34 cellular contexts compared by ENCODE assay signal in the genomic region with DNA sequence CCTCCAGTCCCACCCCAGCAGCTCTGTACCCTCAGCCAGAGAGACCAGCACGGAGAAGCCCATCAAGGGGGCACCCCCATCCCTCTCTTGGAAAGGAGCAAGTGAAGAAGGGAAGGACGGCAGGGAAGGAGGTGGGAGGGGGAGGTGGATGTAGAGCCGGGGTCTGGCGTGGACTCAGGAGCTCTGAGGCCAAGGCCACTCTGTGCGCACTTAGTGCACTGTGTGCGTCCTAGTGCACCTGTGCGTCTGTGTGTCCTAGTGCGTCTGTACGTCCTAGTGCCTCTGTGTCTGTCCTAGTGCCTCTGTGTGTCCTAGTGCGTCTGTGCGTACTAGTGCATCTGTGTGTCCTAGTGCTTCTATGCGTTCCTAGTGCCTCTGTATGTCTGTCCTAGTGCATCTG. TPM values are rescaled to one million over a fixed set of nuclear protein-coding genes. Genes with fewer than 3 reads are reported as not detected.
DNase-seq lines count a peak whose midpoint lies in the region; ATAC-seq, FAIRE-seq and TF ChIP-seq lines count a peak whose summit lies in the region.
"Had no signal": no experiment of that assay in that cellular context is flagged by ENCODE, and none has a peak within 500 bp of the region (broad histone marks: within the 10 kb centered on the region; RNA-seq: fewer than 3 reads in every experiment).

No MANE protein-coding gene starts in this region.

- peak overlapping the region in 8 of 11 experiments; percentile 65 to 100 (median 86); a peak in 15 of 22 replicates for H3K4me2 ChIP-seq in BLaER1 treated with 17β-estradiol and CSF1 and Interleukin-3, amounts not matched to agents 10 nM and 100 nM
- H3K4me2 ChIP-seq: PC-9 had no signal

- H3K36me3 ChIP-seq in BLaER1 treated with 17β-estradiol and CSF1 and Interleukin-3, amounts not matched to agents 10 nM and 100 nM = peaks cover 84 to 100% (median 100%) of the 10 kb centered on the region in 11 experiments

- peaks cover 0 to 99% (median 41%) of the 10 kb centered on the region in 11 experiments; a peak in 18 of 22 replicates for H4K20me1 ChIP-seq in BLaER1 treated with 17β-estradiol and CSF1 and Interleukin-3, amounts not matched to agents 10 nM and 100 nM

- H3K9me3 ChIP-seq in BLaER1 treated with 17β-estradiol and CSF1 and Interleukin-3, amounts not matched to agents 10 nM and 100 nM (replicated peaks in 1 of 11) = no peaks in the 10 kb centered on the region
- H3K9me3 ChIP-seq: body of pancreas, Caco-2, esophagus muscularis mucosa, mucosa of descending colon, stomach, tibial nerve had no signal

- no peak overlapping the region for H3K9ac ChIP-seq in BLaER1 treated with 17β-estradiol and CSF1 and Interleukin-3, amounts not matched to agents 10 nM and 100 nM
- H3K9ac ChIP-seq: parathyroid adenoma had no signal

- H3K4me1 ChIP-seq in BLaER1 treated with 17β-estradiol and CSF1 and Interleukin-3, amounts not matched to agents 10 nM and 100 nM = peaks cover 0 to 98% (median 72%) of the 10 kb centered on the region in 10 experiments; a peak in 16 of 20 replicates
- H3K4me1 ChIP-seq: Caco-2, parathyroid adenoma had no signal

- no peaks in the 10 kb centered on the region for H3K27me3 ChIP-seq in BLaER1 treated with 17β-estradiol and CSF1 and Interleukin-3, amounts not matched to agents 10 nM and 100 nM
- H3K27me3 ChIP-seq: body of pancreas, dorsolateral prefrontal cortex, esophagus muscularis mucosa, stomach, tibial nerve had no signal

- DNase-seq in 8988T (peak; percentile 5), left ventricle myocardium superior (peak; percentile 17), posterior vena cava (ENCODE audit: low spot score) (peak; percentile 64), AG08396 (ENCODE audit: low spot score) (no peak), H54 (ENCODE audit: insufficient read length, low spot score) (no peak)
- DNase-seq: activated CD4-positive, alpha-beta T cell treated with anti-CD3 and anti-CD28 coated beads, Interleukin-2, amount 50 U/mL, for 1 hour; activated gamma-delta T cell; activated T-cell treated with anti-CD3 and anti-CD28 coated beads, Interleukin-2, amount 50 U/mL, for 1 hour; Caco-2; DMS53; foreskin fibroblast; Karpas-422; NCI-H1436; NCI-H2081; NCI-H345; NCI-H69; PC-9; SHP77; stimulated activated CD4-positive, alpha-beta T cell treated with anti-CD3 and anti-CD28 coated beads, Interleukin-2, amount 100 ng/mL, for 48 hours; stomach; T1000; WERI-Rb-1 had no signal

- no peak overlapping the region for H3K27ac ChIP-seq in BLaER1 treated with 17β-estradiol and CSF1 and Interleukin-3, amounts not matched to agents 10 nM and 100 nM
- H3K27ac ChIP-seq: dorsolateral prefrontal cortex, esophagus muscularis mucosa, parathyroid adenoma, PC-9, tibial nerve, WERI-Rb-1 had no signal

- no peak overlapping the region for H3K4me3 ChIP-seq in BLaER1 treated with 17β-estradiol and CSF1 and Interleukin-3, amounts not matched to agents 10 nM and 100 nM
- H3K4me3 ChIP-seq: body of pancreas, dorsolateral prefrontal cortex, esophagus muscularis mucosa, lung, mucosa of descending colon, PC-9, stomach, tibial nerve had no signal

- ATAC-seq in left ventricle myocardium superior (no peak), GM19328 (IDR thresholded peaks at IDR 0.05; ENCODE audit: unreplicated experiment) (no peak)
- ATAC-seq: body of pancreas, mucosa of descending colon, right cardiac atrium had no signal

- intact Hi-C loops in left ventricle myocardium superior (cut with micrococcal nuclease) = no loop called here
- intact Hi-C loops in posterior vena cava (cut with DNase I) = no loop called here

- no peak for FAIRE-seq in H54 (lab: Jason Lieb, UNC)
- FAIRE-seq: endometrium, keratinocyte had no signal

- TF ChIP-seq POLR2A in H54 (IDR thresholded peaks at IDR 0.05; ENCODE audit: low read depth, low read length) = no peak

RNA-seq across cellular contexts. Expression of a gene that starts 54.2 kb away (rescaled TPM):
- total RNA-seq in left ventricle myocardium superior (836 TPM), posterior vena cava (1,000 to 10,000 TPM; 1,245 to 1,338 TPM)

RNA-seq across cellular contexts. Expression of a gene that starts 58.0 kb away (rescaled TPM):
- total RNA-seq in left ventricle myocardium superior = 35.6 TPM
- 100 to 1,000 TPM; 128 TPM for total RNA-seq in posterior vena cava

Comparison
In these comparisons a context has a peak if more than half of its experiments do, and no peak if none do; other contexts are left out.
1. DNase-seq: peak in 8988T (single experiment), left ventricle myocardium superior (single experiment) and posterior vena cava (single experiment); none in AG08396 (single experiment) and H54 (single experiment).